In genomic region chr7:23973264-23973663, GRCh38 we compare ENCODE assay signal across 2 cellular contexts.
TF ChIP-seq lines count a peak whose summit lies in the region.

No MANE protein-coding gene starts in this region.

TF ChIP-seq in A549, 52 proteins besides CTCF, POLR2A, EP300 and RAD21:
- TF ChIP-seq ELK1 (IDR thresholded peaks at IDR 0.05; ENCODE audit: low read depth, low read length) (no peak), MAFK (IDR thresholded peaks at IDR 0.05; ENCODE audit: partially characterized antibody) (peak; percentile 50), REST (IDR thresholded peaks at IDR 0.05) (no peak), HOXA7 (CRISPR knock-in tag; IDR thresholded peaks at IDR 0.05) (no peak), FOSL2 (IDR thresholded peaks at IDR 0.05) (no peak), FOSL2 (CRISPR knock-in tag; IDR thresholded peaks at IDR 0.05) (no peak)

TF ChIP-seq in K562, 482 proteins besides CTCF, POLR2A, EP300 and RAD21 (continued from another document):
- no peak for TF ChIP-seq ZBTB26 (CRISPR knock-in tag; IDR thresholded peaks at IDR 0.05)
- 0 out of 2 replicates have a peak, but pooled peaks have one; percentile 8 for TF ChIP-seq NFE2 (IDR thresholded peaks at IDR 0.05; ENCODE audit: low read depth)
- TF ChIP-seq ZBTB7A (IDR thresholded peaks at IDR 0.05; ENCODE audit: borderline replicate concordance, control insufficient read depth, low read depth, low read length): no peak
- no peak for TF ChIP-seq TFE3 (CRISPR knock-in tag; IDR thresholded peaks at IDR 0.05)
- TF ChIP-seq ZNF316 (IDR thresholded peaks at IDR 0.05): peak; percentile 61
- no peak for TF ChIP-seq NR2C1 (IDR thresholded peaks at IDR 0.05)
- no peak for TF ChIP-seq NR2C1 (tag; IDR thresholded peaks at IDR 0.05)
- no peak for TF ChIP-seq CBX5 (IDR thresholded peaks at IDR 0.05; ENCODE audit: borderline replicate concordance, low read depth)
- no peak for TF ChIP-seq ILK (tag; IDR thresholded peaks at IDR 0.05; ENCODE audit: borderline replicate concordance, low read depth)
- TF ChIP-seq LEF1 (IDR thresholded peaks at IDR 0.05): no peak
- peak; percentile 31; the same call in 1 of the 2 replicates for TF ChIP-seq C11orf30 (IDR thresholded peaks at IDR 0.05; ENCODE audit: low read depth)
- 0 out of 2 replicates have a peak, but pooled peaks have one; percentile 34 for TF ChIP-seq MAFG (tag; conservative IDR thresholded peaks at IDR 0.05)
